Comparison of ENCODE assay signal across 12 cellular contexts in the genomic region with DNA sequence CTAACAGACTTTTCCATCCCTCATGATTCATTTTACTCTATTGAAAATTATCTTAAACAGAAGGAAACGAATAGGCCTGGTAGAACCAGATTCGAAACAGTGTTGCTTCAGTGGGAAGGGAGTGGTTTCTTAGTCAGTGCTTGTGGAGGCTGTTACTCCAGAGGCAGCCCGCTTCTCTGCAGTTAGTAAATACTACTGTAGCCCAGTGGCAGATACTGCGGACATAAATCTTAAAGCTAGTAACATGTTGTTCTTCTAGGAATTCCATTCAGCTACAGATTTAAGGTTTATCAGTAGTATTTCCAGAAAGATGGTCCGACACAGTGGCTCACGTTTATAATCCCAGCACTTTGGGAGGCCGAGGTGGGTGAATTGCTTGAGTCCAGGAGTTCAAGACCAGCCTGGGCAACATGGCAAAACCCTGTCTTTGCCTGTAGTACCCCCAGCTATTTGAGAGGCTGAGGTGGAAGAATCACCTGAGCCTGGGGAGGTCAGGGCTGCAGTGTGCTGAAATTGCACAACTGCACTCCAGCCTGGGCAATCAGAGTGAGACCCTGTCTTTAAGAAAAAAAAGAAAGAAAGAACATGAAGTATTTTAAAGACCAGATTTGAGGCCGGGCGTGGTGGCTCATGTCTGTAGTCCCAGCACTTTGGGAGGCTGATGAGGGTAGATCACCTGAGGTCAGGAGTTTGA. TPM values are rescaled to one million over a fixed set of nuclear protein-coding genes. Genes with fewer than 3 reads are reported as not detected.
DNase-seq lines count a peak whose midpoint lies in the region; ATAC-seq, FAIRE-seq and TF ChIP-seq lines count a peak whose summit lies in the region.
"Had no signal": no experiment of that assay in that cellular context is flagged by ENCODE, and none has a peak within 500 bp of the region (broad histone marks: within the 10 kb centered on the region; RNA-seq: fewer than 3 reads in every experiment).

No MANE protein-coding gene starts in this region.

- no peak overlapping the region for H2AK5ac ChIP-seq in trophoblast cell (ENCODE audit: low read length)

- peaks cover 8% of the 10 kb centered on the region for H3K79me2 ChIP-seq in trophoblast cell (ENCODE audit: control insufficient read depth, insufficient read depth, low read length, poor library complexity)

- no peak for ATAC-seq in T-helper 17 cell
- ATAC-seq: activated CD8-positive, alpha-beta T cell treated with anti-CD3 and anti-CD28 coated beads for 36 hours had no signal

- no peak overlapping the region for H4K91ac ChIP-seq in trophoblast cell (ENCODE audit: low read depth, low read length)

- peak; percentile 26 for DNase-seq in EH (ENCODE audit: low read depth)
- DNase-seq in T-helper 17 cell = no peak
- DNase-seq in fibroblast of pulmonary artery (ENCODE audit: low read depth) = peak; percentile 73
- DNase-seq in trophoblast cell = peak; percentile 34 to 51
- no peak for DNase-seq in activated gamma-delta T cell treated with Interleukin-2 at 50 U/mL for 16 hours
- no peak for DNase-seq in stimulated activated naive CD4-positive, alpha-beta T cell (lab: John Stamatoyannopoulos, UW)
- DNase-seq in HTR-8/SVneo (ENCODE audit: insufficient read length, low spot score) = no peak
- no peak for DNase-seq in globus pallidus (ENCODE audit: low spot score)
- DNase-seq: activated CD8-positive, alpha-beta T cell treated with anti-CD3 and anti-CD28 coated beads for 36 hours; CD4-positive, CD25-positive, alpha-beta regulatory T cell; NCI-H510A treated with DMSO at 0.1 percent for 48 hours; stimulated activated CD4-positive, alpha-beta T cell treated with anti-CD3 and anti-CD28 coated beads, Interleukin-2, amount 100 ng/mL, for 48 hours had no signal

- H3K9ac ChIP-seq in trophoblast cell (ENCODE audit: low read length) = no peak overlapping the region

- H2BK120ac ChIP-seq in trophoblast cell (ENCODE audit: insufficient read depth, low read length, poor library complexity) = no peak overlapping the region

- H3K18ac ChIP-seq in trophoblast cell (ENCODE audit: low read length) = no peak overlapping the region

- H3K27me3 ChIP-seq in trophoblast cell (ENCODE audit: insufficient read depth, low read length) = no peaks in the 10 kb centered on the region

- no peak for TF ChIP-seq CTCF in fibroblast of pulmonary artery (IDR thresholded peaks at IDR 0.05; ENCODE audit: low read length, missing control alignments)

- peaks cover 7% of the 10 kb centered on the region for H3K36me3 Mint-ChIP-seq in T-helper 17 cell (ENCODE audit: low read depth)

- no peak overlapping the region for H2BK12ac ChIP-seq in trophoblast cell (ENCODE audit: low read length)

- WGBS in trophoblast cell (ENCODE audit: extremely low coverage, insufficient coverage, insufficient read length) = no CpG with 5 or more reads among the region's 9 CpGs

- H3K9me3 ChIP-seq in T-helper 17 cell (ENCODE audit: control insufficient read depth, low read length, poor library complexity, severe bottlenecking) (no peaks in the 10 kb centered on the region), trophoblast cell (ENCODE audit: insufficient read depth, low read depth, low read length) (no peaks in the 10 kb centered on the region)

- H3K27me3 Mint-ChIP-seq in T-helper 17 cell = no peaks in the 10 kb centered on the region
- H3K27me3 Mint-ChIP-seq: activated CD8-positive, alpha-beta T cell treated with anti-CD3 and anti-CD28 coated beads for 36 hours; CD4-positive, CD25-positive, alpha-beta regulatory T cell had no signal

- H4K12ac ChIP-seq in trophoblast cell (ENCODE audit: low read depth, low read length) = no peak overlapping the region

- H3K27ac Mint-ChIP-seq in T-helper 17 cell = peak overlapping the region; percentile 41
- H3K27ac Mint-ChIP-seq: activated CD8-positive, alpha-beta T cell treated with anti-CD3 and anti-CD28 coated beads for 36 hours; CD4-positive, CD25-positive, alpha-beta regulatory T cell had no signal

- no peaks in the 10 kb centered on the region for H3K79me1 ChIP-seq in trophoblast cell (ENCODE audit: low read length)

- H2AFZ ChIP-seq in trophoblast cell (ENCODE audit: insufficient read depth, low read length, poor library complexity) = no peak overlapping the region

- H3K14ac ChIP-seq in trophoblast cell (ENCODE audit: low read length) = no peak overlapping the region

- H3K23ac ChIP-seq in trophoblast cell (ENCODE audit: low read length) = no peak overlapping the region

- H3K4me1 Mint-ChIP-seq in T-helper 17 cell = peaks cover 24% of the 10 kb centered on the region

- no peak for FAIRE-seq in HTR-8/SVneo (lab: Jason Lieb, UNC)

- peaks cover 0 to 3% of the 10 kb centered on the region in 2 experiments for H3K36me3 ChIP-seq in trophoblast cell (ENCODE audit: control insufficient read depth in 1 of 2, insufficient read depth in 2 of 2, low read length in 2 of 2)

- peaks cover 2 to 7% of the 10 kb centered on the region in 2 experiments for H3K4me1 ChIP-seq in trophoblast cell (ENCODE audit: control insufficient read depth in 1 of 2, insufficient read depth in 2 of 2, low read length in 2 of 2)

- H4K8ac ChIP-seq in trophoblast cell (ENCODE audit: low read depth, low read length) = no peak overlapping the region

- no peak overlapping the region for H3K4me2 ChIP-seq in trophoblast cell (ENCODE audit: low read length)

- H3K4me3 ChIP-seq in fibroblast of pulmonary artery (replicated peaks; ENCODE audit: low read depth, low read length) (no peak overlapping the region), trophoblast cell (ENCODE audit: low read depth, low read length) (no peak overlapping the region)

- no peak overlapping the region for H2BK5ac ChIP-seq in trophoblast cell (ENCODE audit: low read depth, low read length, poor library complexity)

- H3K4me3 Mint-ChIP-seq in T-helper 17 cell = no peak overlapping the region
- H3K4me3 Mint-ChIP-seq: activated CD8-positive, alpha-beta T cell treated with anti-CD3 and anti-CD28 coated beads for 36 hours had no signal

- H3K4ac ChIP-seq in trophoblast cell (ENCODE audit: low read depth, low read length) = peak overlapping the region; percentile 72

- H3K27ac ChIP-seq in trophoblast cell (ENCODE audit: low read depth, low read length) = no peak overlapping the region

RNA-seq across cellular contexts. Expression of a gene that starts 45.9 kb away (rescaled TPM):
- total RNA-seq in T-helper 17 cell = 10 to 100 TPM; 22.8 to 31.0 TPM
- 33.2 and 33.7 TPM in 2 replicates for polyA plus RNA-seq in trophoblast cell (2013)

Comparison
In these comparisons a context has a peak if more than half of its experiments do, and no peak if none do; other contexts are left out.
1. DNase-seq: peak in EH (single experiment), fibroblast of pulmonary artery (single experiment) and trophoblast cell (2 of 2); none in T-helper 17 cell (0 of 3), activated gamma-delta T cell treated with Interleukin-2 at 50 U/mL for 16 hours (single experiment), stimulated activated naive CD4-positive, alpha-beta T cell (0 of 6), HTR-8/SVneo (single experiment) and globus pallidus (single experiment).